ENCODE assay signal across 21 cellular contexts in genomic region chr1:90854559-90854958, GRCh38.
DNase-seq lines count a peak whose midpoint lies in the region; ATAC-seq and TF ChIP-seq lines count a peak whose summit lies in the region.
"Had no signal": no experiment of that assay in that cellular context is flagged by ENCODE, and none has a peak within 500 bp of the region (broad histone marks: within the 10 kb centered on the region; RNA-seq: fewer than 3 reads in every experiment).

No MANE protein-coding gene starts in this region.

- DNase-seq in NCI-H748 (lab: John Stamatoyannopoulos, UW; ENCODE audit: unreplicated experiment) (peak; percentile 67), NCI-H748 treated with DMSO at 0.1 percent for 48 hours (lab: John Stamatoyannopoulos, UW) (no peak), NCI-H146 (lab: John Stamatoyannopoulos, UW) (peak; percentile 81), NOMO-1 treated with DMSO at 0.1 percent for 48 hours (lab: John Stamatoyannopoulos, UW; ENCODE audit: unreplicated experiment) (no peak), left lung (no peak), NCI-H82 treated with DMSO at 0.1 percent for 48 hours (lab: John Stamatoyannopoulos, UW; ENCODE audit: unreplicated experiment) (no peak)
- DNase-seq: BE2C; CD4-positive, alpha-beta T cell; DMS153; GDM1; HCEC 1CT; NCI-H2171 treated with DMSO at 0.1 percent for 48 hours; NCI-H446 treated with DMSO at 0.1 percent for 48 hours; NCI-H774; PC-9; SIG-M5; T-cell had no signal

- intact Hi-C loops in left lung (cut with DNase I), result no loop called here

- H3K36me3 ChIP-seq in left lung, result no peaks in the 10 kb centered on the region
- H3K36me3 ChIP-seq: BE2C had no signal

- H3K4me1 Mint-ChIP-seq in brain, result peaks cover 25% of the 10 kb centered on the region

- H3K4me3 Mint-ChIP-seq in brain, result peak overlapping the region in 4 of 5 experiments; percentile 2 to 33 (median 26)
- H3K4me3 Mint-ChIP-seq: CD4-positive, alpha-beta T cell; T-cell had no signal

- H3K27me3 ChIP-seq in left lung, result peaks cover 0 to 38% of the 10 kb centered on the region in 2 donors
- H3K27me3 ChIP-seq: BE2C had no signal

- H3K9me3 ChIP-seq in left lung, result no peaks in the 10 kb centered on the region
- H3K9me3 ChIP-seq: BE2C had no signal

- ATAC-seq in left lung, result no peak
- ATAC-seq: GM12878, SK-N-SH treated with all-trans-retinoic acid at 6 μM for 48 hours, T-cell had no signal

- no peak overlapping the region for H3K4me3 ChIP-seq in left lung
- H3K4me3 ChIP-seq: GM12878, PC-9 had no signal

- H3K27me3 Mint-ChIP-seq in brain, result peaks cover 89% of the 10 kb centered on the region

- H3K27ac Mint-ChIP-seq in brain, result peak overlapping the region in 1 of 5 experiments; percentile 10
- H3K27ac Mint-ChIP-seq: CD4-positive, alpha-beta T cell; T-cell had no signal

- TF ChIP-seq CTCF in brain (conservative IDR thresholded peaks at IDR 0.05) (no peak), left lung (IDR thresholded peaks at IDR 0.05) (no peak)

- no peaks in the 10 kb centered on the region for H3K9me3 Mint-ChIP-seq in brain
- H3K9me3 Mint-ChIP-seq: CD4-positive, alpha-beta T cell; T-cell had no signal

- no peak overlapping the region for H3K27ac ChIP-seq in left lung
- H3K27ac ChIP-seq: PC-9, RWPE1 had no signal

- H3K4me1 ChIP-seq in left lung, result peaks cover 0 to 13% of the 10 kb centered on the region in 2 donors
- H3K4me1 ChIP-seq: BE2C had no signal

- H3K36me3 Mint-ChIP-seq in brain, result no peaks in the 10 kb centered on the region
- H3K36me3 Mint-ChIP-seq: T-cell had no signal

Comparison
In these comparisons a context has a peak if more than half of its experiments do, and no peak if none do; other contexts are left out.
1. DNase-seq: peak in NCI-H748 (single experiment) and NCI-H146 (single experiment); none in NCI-H748 treated with DMSO at 0.1 percent for 48 hours (single experiment), NOMO-1 treated with DMSO at 0.1 percent for 48 hours (single experiment), left lung (0 of 2) and NCI-H82 treated with DMSO at 0.1 percent for 48 hours (single experiment).